17 cellular contexts compared by ENCODE assay signal in genomic region chr2:120368086-120368485, GRCh38. TPM values are rescaled to one million over a fixed set of nuclear protein-coding genes. Genes with fewer than 3 reads are reported as not detected.
DNase-seq lines count a peak whose midpoint lies in the region; ATAC-seq and TF ChIP-seq lines count a peak whose summit lies in the region.
"Had no signal": no experiment of that assay in that cellular context is flagged by ENCODE, and none has a peak within 500 bp of the region (broad histone marks: within the 10 kb centered on the region; RNA-seq: fewer than 3 reads in every experiment).

No MANE protein-coding gene starts in this region.

- no peak overlapping the region for H2BK12ac ChIP-seq in neuronal stem cell (ENCODE audit: low read length)

- H4K91ac ChIP-seq in neuronal stem cell (ENCODE audit: low read depth, low read length, poor library complexity), result peak overlapping the region; percentile 89

- H3K14ac ChIP-seq in neuronal stem cell (ENCODE audit: low read length), result no peak overlapping the region

- no peak overlapping the region for H3K23ac ChIP-seq in neuronal stem cell (ENCODE audit: low read depth, low read length, poor library complexity)

- no peak overlapping the region for H3K27ac Mint-ChIP-seq in type B pancreatic cell
- H3K27ac Mint-ChIP-seq: CD4-positive, CD25-positive, alpha-beta regulatory T cell; T-helper 1 cell treated with Interleukin-12 subunit alpha and Interleukin-12 subunit beta and Interleukin-4 antibody, amounts not matched to agents 30 μg/mL and 1 μg/mL, for 36 hours had no signal

- no peak for TF ChIP-seq CTCF in GM13977 (IDR thresholded peaks at IDR 0.05; ENCODE audit: extremely low read depth, insufficient read depth, missing control alignments)
- TF ChIP-seq CTCF in type B pancreatic cell (conservative IDR thresholded peaks at IDR 0.05), result no peak

- ATAC-seq in SK-N-SH treated with all-trans-retinoic acid at 6 μM for 48 hours, result peak; percentile 32; the same call in 2 of the 3 replicates

- no peak overlapping the region for H2AK5ac ChIP-seq in neuronal stem cell (ENCODE audit: low read depth, low read length)

- no peaks in the 10 kb centered on the region for H3K9me3 Mint-ChIP-seq in type B pancreatic cell
- H3K9me3 Mint-ChIP-seq: T-helper 1 cell treated with Interleukin-12 subunit alpha and Interleukin-12 subunit beta and Interleukin-4 antibody, amounts not matched to agents 30 μg/mL and 1 μg/mL, for 36 hours had no signal

- H2BK5ac ChIP-seq in neuronal stem cell (ENCODE audit: low read length), result no peak overlapping the region

- H3K4me3 ChIP-seq in neuronal stem cell (ENCODE audit: low read length in 2 of 2), result no peak overlapping the region

- H3K4me1 Mint-ChIP-seq in type B pancreatic cell (ENCODE audit: unreplicated experiment), result peaks cover 5% of the 10 kb centered on the region
- H3K4me1 Mint-ChIP-seq: CD4-positive, CD25-positive, alpha-beta regulatory T cell had no signal

- peak overlapping the region; percentile 60 for H2BK15ac ChIP-seq in neuronal stem cell (ENCODE audit: low read length)

- peak; percentile 21 for DNase-seq in Daoy (ENCODE audit: low read depth)
- DNase-seq in M059J (ENCODE audit: low read depth), result peak; percentile 50
- no peak for DNase-seq in neuronal stem cell (ENCODE audit: low spot score)
- DNase-seq in HPDE6-E6E7 (ENCODE audit: extremely low spot score), result no peak
- no peak for DNase-seq in HuH-7.5 (ENCODE audit: low spot score)
- no peak for DNase-seq in GM13977 (ENCODE audit: low spot score)
- DNase-seq in type B pancreatic cell (ENCODE audit: extremely low spot score, unreplicated experiment), result no peak
- DNase-seq: AML-193; CD4-positive, CD25-positive, alpha-beta regulatory T cell; DMS53; NCI-H1436; NCI-H2029; NCI-H510A; NCI-H774; SHP77 had no signal

- no CpG with 5 or more reads among the region's 3 CpGs for WGBS in neuronal stem cell (ENCODE audit: extremely low coverage in 2 of 2, insufficient read length in 2 of 2, insufficient replicate concordance in 1 of 2), 2 donors

- H3K27ac ChIP-seq in neuronal stem cell (replicated peaks; ENCODE audit: low read length), result no peak overlapping the region

- no peaks in the 10 kb centered on the region for H3K36me3 ChIP-seq in neuronal stem cell (replicated peaks in 1 of 2; ENCODE audit: control insufficient read depth in 2 of 2, insufficient read depth in 2 of 2, low read length in 2 of 2)

- no peak overlapping the region for H3K4me3 Mint-ChIP-seq in type B pancreatic cell
- H3K4me3 Mint-ChIP-seq: CD4-positive, CD25-positive, alpha-beta regulatory T cell; T-helper 1 cell treated with Interleukin-12 subunit alpha and Interleukin-12 subunit beta and Interleukin-4 antibody, amounts not matched to agents 30 μg/mL and 1 μg/mL, for 36 hours had no signal

- H3K36me3 Mint-ChIP-seq in type B pancreatic cell, result no peaks in the 10 kb centered on the region
- H3K36me3 Mint-ChIP-seq: CD4-positive, CD25-positive, alpha-beta regulatory T cell had no signal

- H2BK120ac ChIP-seq in neuronal stem cell (ENCODE audit: low read depth, low read length), result no peak overlapping the region

- no peak overlapping the region for H4K8ac ChIP-seq in neuronal stem cell (ENCODE audit: low read depth, low read length)

- in situ Hi-C loops in GM13977 (cut with MboI; ENCODE audit: low pct_unique_long_range_greater_than_20kb, low sequenced_read_pairs, unreplicated experiment), result no loop called here

- H2AFZ ChIP-seq in neuronal stem cell (ENCODE audit: low read length), result no peak overlapping the region

- H3K4me2 ChIP-seq in neuronal stem cell (ENCODE audit: insufficient read depth, low read length, poor library complexity, severe bottlenecking), result no peak overlapping the region

- peaks cover 11% of the 10 kb centered on the region for H3K27me3 Mint-ChIP-seq in type B pancreatic cell

- no peak overlapping the region for H3K9ac ChIP-seq in neuronal stem cell (ENCODE audit: low read depth, low read length, poor library complexity)

- no peak overlapping the region for H3K4ac ChIP-seq in neuronal stem cell (ENCODE audit: low read length)

- no peaks in the 10 kb centered on the region for H3K79me1 ChIP-seq in neuronal stem cell (ENCODE audit: low read depth, low read length)

- peaks cover 0 to 25% (median 7%) of the 10 kb centered on the region in 3 experiments for H3K27me3 ChIP-seq in neuronal stem cell (ENCODE audit: control insufficient read depth in 3 of 3, insufficient read depth in 3 of 3, low read depth in 1 of 3, low read length in 3 of 3)

- H3K9me3 ChIP-seq in neuronal stem cell (replicated peaks in 1 of 2; ENCODE audit: control insufficient read depth in 2 of 2, insufficient read depth in 1 of 2, low read depth in 1 of 2, low read length in 2 of 2), result peaks cover 0 to 6% of the 10 kb centered on the region in 2 donors

- peak overlapping the region; percentile 72 for H3K18ac ChIP-seq in neuronal stem cell (ENCODE audit: low read length)

- peaks cover 0 to 2% of the 10 kb centered on the region in 2 donors for H3K4me1 ChIP-seq in neuronal stem cell (ENCODE audit: control insufficient read depth in 2 of 2, insufficient read depth in 1 of 2, low read depth in 1 of 2, low read length in 2 of 2)

TF ChIP-seq in SK-N-SH treated with all-trans-retinoic acid at 6 μM for 48 hours, 23 proteins besides CTCF, POLR2A, EP300 and RAD21:
- TF ChIP-seq ARNTL (CRISPR knock-in tag; IDR thresholded peaks at IDR 0.05; ENCODE audit: borderline replicate concordance, low read depth), result no peak
- no peak for TF ChIP-seq ISL1 (CRISPR knock-in tag; IDR thresholded peaks at IDR 0.05)
- TF ChIP-seq CREB5 (CRISPR knock-in tag; IDR thresholded peaks at IDR 0.05; ENCODE audit: low read depth), result no peak
- no peak for TF ChIP-seq SNAI2 (CRISPR knock-in tag; IDR thresholded peaks at IDR 0.05)
- no peak for TF ChIP-seq POU6F1 (CRISPR knock-in tag; IDR thresholded peaks at IDR 0.05; ENCODE audit: borderline replicate concordance, low read depth)
- no peak for TF ChIP-seq PPARA (CRISPR knock-in tag; IDR thresholded peaks at IDR 0.05; ENCODE audit: borderline replicate concordance)
- TF ChIP-seq ZNF70 (CRISPR knock-in tag; IDR thresholded peaks at IDR 0.05), result no peak

RNA-seq across cellular contexts. Expression of gene INHBB, which starts 22.1 kb away (rescaled TPM):
- total RNA-seq in Daoy (2014; rRNA removed; shearing (Covaris generic)), result 0.29 and 1.0 TPM in 2 replicates
- 0.94 and 0.96 TPM in 2 replicates for total RNA-seq in M059J (2014; rRNA removed; shearing (Covaris generic))
- not detected for polyA plus RNA-seq in neuronal stem cell (2013, experiment 1 of 2)
- polyA plus RNA-seq in neuronal stem cell (2013, experiment 2 of 2), result 0.01 TPM
- 4.9 and 7.5 TPM in 2 replicates for total RNA-seq in type B pancreatic cell (ENCODE audit: low replicate concordance)
- total RNA-seq: CD4-positive, CD25-positive, alpha-beta regulatory T cell had no signal
- polyA plus RNA-seq: CD4-positive, CD25-positive, alpha-beta regulatory T cell had no signal

Comparison
In these comparisons a context has a peak if more than half of its experiments do, and no peak if none do; other contexts are left out.
1. DNase-seq: peak in Daoy (single experiment) and M059J (single experiment); none in neuronal stem cell (single experiment), HPDE6-E6E7 (single experiment), HuH-7.5 (single experiment), GM13977 (single experiment) and type B pancreatic cell (single experiment).